ENCODE assay signal across 12 cellular contexts in genomic region chr17:58153046-58153445, GRCh38. TPM values are rescaled to one million over a fixed set of nuclear protein-coding genes. Genes with fewer than 3 reads are reported as not detected.
DNase-seq lines count a peak whose midpoint lies in the region; ATAC-seq, FAIRE-seq and TF ChIP-seq lines count a peak whose summit lies in the region.
"Had no signal": no experiment of that assay in that cellular context is flagged by ENCODE, and none has a peak within 500 bp of the region (broad histone marks: within the 10 kb centered on the region; RNA-seq: fewer than 3 reads in every experiment).

No MANE protein-coding gene starts in this region.

- H3K36me3 Mint-ChIP-seq in activated CD8-positive, alpha-beta T cell treated with anti-CD3 and anti-CD28 coated beads for 36 hours (ENCODE audit: low read depth) = no peaks in the 10 kb centered on the region
- H3K36me3 Mint-ChIP-seq in stimulated activated naive B cell treated with anti-CD40 and anti-IgM and Interleukin-4, amounts not matched to agents 10 μg/mL and 1 μg/mL and 100 μg/mL, for 72 hours = no peaks in the 10 kb centered on the region

- no peak for FAIRE-seq in pancreas (lab: Jason Lieb, UNC)

- H3K9me3 Mint-ChIP-seq in activated CD8-positive, alpha-beta T cell treated with anti-CD3 and anti-CD28 coated beads for 36 hours = no peaks in the 10 kb centered on the region
- no peaks in the 10 kb centered on the region for H3K9me3 Mint-ChIP-seq in stimulated activated naive B cell treated with anti-CD40 and anti-IgM and Interleukin-4, amounts not matched to agents 10 μg/mL and 1 μg/mL and 100 μg/mL, for 72 hours

- TF ChIP-seq EP300 in gastroesophageal sphincter (IDR thresholded peaks at IDR 0.05) = no peak

- POLR2A ChIA-PET in activated CD8-positive, alpha-beta T cell treated with anti-CD3 and anti-CD28 coated beads for 36 hours (lab: Charles Lee) = interaction anchor here (0.5 kb wide), 1 partner anchor 1111 kb away, joined by 3 read pairs; no protein-coding TSS in a partner anchor

- H3K27ac ChIP-seq in gastroesophageal sphincter = no peak overlapping the region
- H3K27ac ChIP-seq in pancreas = no peak overlapping the region
- H3K27ac ChIP-seq: 22Rv1, SK-N-MC had no signal

- peak overlapping the region; percentile 77 for H3K27ac Mint-ChIP-seq in activated CD8-positive, alpha-beta T cell treated with anti-CD3 and anti-CD28 coated beads for 36 hours
- H3K27ac Mint-ChIP-seq in stimulated activated naive B cell treated with anti-CD40 and anti-IgM and Interleukin-4, amounts not matched to agents 10 μg/mL and 1 μg/mL and 100 μg/mL, for 72 hours = no peak overlapping the region

- peak; percentile 12 for DNase-seq in NK-92 treated with Interleukin-12 subunit alpha and Interleukin-12 subunit beta, amount 100 ng/mL, for 24 hours (lab: John Stamatoyannopoulos, UW)
- DNase-seq in NK-92 (lab: John Stamatoyannopoulos, UW; ENCODE audit: unreplicated experiment) = no peak
- peak; percentile 66 for DNase-seq in activated CD8-positive, alpha-beta T cell treated with anti-CD3 and anti-CD28 coated beads for 36 hours
- peak; percentile 19 for DNase-seq in stimulated activated naive CD4-positive, alpha-beta T cell treated with Interleukin-2 at 50 U/mL for 16 hours (lab: John Stamatoyannopoulos, UW)
- DNase-seq in islet precursor cell = no peak
- no peak for DNase-seq in pancreas
- no peak for DNase-seq in stimulated activated naive B cell treated with anti-CD40 and anti-IgM and Interleukin-4, amounts not matched to agents 10 μg/mL and 1 μg/mL and 100 μg/mL, for 72 hours
- DNase-seq: NCI-H2081 had no signal

- CTCF ChIA-PET in activated CD8-positive, alpha-beta T cell treated with anti-CD3 and anti-CD28 coated beads for 36 hours (lab: Charles Lee) = interaction anchor here (0.6 to 4.6 kb wide), 5 partner anchors 12 to 113 kb away, joined by 3 to 25 read pairs (median 4); no protein-coding TSS in a partner anchor

- WGBS in gastroesophageal sphincter (ENCODE audit: low coverage in 1 of 2), 2 donors = 14 to 61% methylated on average over 1 to 2 of the region's 2 CpGs
- 61 to 64% methylated on average over 2 of the region's 2 CpGs for WGBS in pancreas, 2 donors

- H3K4me3 Mint-ChIP-seq in activated CD8-positive, alpha-beta T cell treated with anti-CD3 and anti-CD28 coated beads for 36 hours = peak overlapping the region; percentile 22
- H3K4me3 Mint-ChIP-seq in stimulated activated naive B cell treated with anti-CD40 and anti-IgM and Interleukin-4, amounts not matched to agents 10 μg/mL and 1 μg/mL and 100 μg/mL, for 72 hours = no peak overlapping the region

- TF ChIP-seq POLR2A in gastroesophageal sphincter (IDR thresholded peaks at IDR 0.05) = no peak

- intact Hi-C loops in activated CD8-positive, alpha-beta T cell treated with anti-CD3 and anti-CD28 coated beads for 36 hours (cut with micrococcal nuclease) = no loop called here
- intact Hi-C loops in pancreas (cut with DNase I) = no loop called here

- peak; percentile 54 for ATAC-seq in activated CD8-positive, alpha-beta T cell treated with anti-CD3 and anti-CD28 coated beads for 36 hours
- peak; percentile 55 for ATAC-seq in gastroesophageal sphincter
- no peak for ATAC-seq in pancreas
- ATAC-seq in stimulated activated naive B cell treated with anti-CD40 and anti-IgM and Interleukin-4, amounts not matched to agents 10 μg/mL and 1 μg/mL and 100 μg/mL, for 72 hours (replicated peaks) = no peak

- H3K4me1 ChIP-seq in gastroesophageal sphincter (peaks cover 0 to 13% (median 0%) of the 10 kb centered on the region in 3 donors), pancreas (no peaks in the 10 kb centered on the region)

- H3K27me3 Mint-ChIP-seq in activated CD8-positive, alpha-beta T cell treated with anti-CD3 and anti-CD28 coated beads for 36 hours = no peaks in the 10 kb centered on the region
- peaks cover 42 to 47% of the 10 kb centered on the region in 2 donors for H3K27me3 Mint-ChIP-seq in stimulated activated naive B cell treated with anti-CD40 and anti-IgM and Interleukin-4, amounts not matched to agents 10 μg/mL and 1 μg/mL and 100 μg/mL, for 72 hours

- H3K27me3 ChIP-seq in gastroesophageal sphincter (peaks cover 73% of the 10 kb centered on the region), pancreas (peaks cover 0 to 18% (median 2%) of the 10 kb centered on the region in 4 donors)

- no peak for TF ChIP-seq CTCF in activated CD8-positive, alpha-beta T cell treated with anti-CD3 and anti-CD28 coated beads for 36 hours (IDR thresholded peaks at IDR 0.05)
- TF ChIP-seq CTCF in gastroesophageal sphincter (IDR thresholded peaks at IDR 0.05) (no peak), pancreas (IDR thresholded peaks at IDR 0.05) (no peak)

- H3K36me3 ChIP-seq in gastroesophageal sphincter = no peaks in the 10 kb centered on the region
- no peaks in the 10 kb centered on the region for H3K36me3 ChIP-seq in pancreas

- H3K4me1 Mint-ChIP-seq in activated CD8-positive, alpha-beta T cell treated with anti-CD3 and anti-CD28 coated beads for 36 hours (ENCODE audit: low read depth) = peaks cover 49% of the 10 kb centered on the region
- H3K4me1 Mint-ChIP-seq in stimulated activated naive B cell treated with anti-CD40 and anti-IgM and Interleukin-4, amounts not matched to agents 10 μg/mL and 1 μg/mL and 100 μg/mL, for 72 hours = peaks cover 7 to 20% of the 10 kb centered on the region in 2 donors

- H3K4me3 ChIP-seq in gastroesophageal sphincter = no peak overlapping the region
- H3K4me3 ChIP-seq in pancreas = no peak overlapping the region
- H3K4me3 ChIP-seq: SK-N-MC had no signal

- no peaks in the 10 kb centered on the region for H3K9me3 ChIP-seq in gastroesophageal sphincter
- no peaks in the 10 kb centered on the region for H3K9me3 ChIP-seq in pancreas

RNA-seq across cellular contexts. Expression of gene OR4D1, which starts 4.9 kb away (rescaled TPM):
- total RNA-seq in activated CD8-positive, alpha-beta T cell treated with anti-CD3 and anti-CD28 coated beads for 36 hours = under 1 TPM; 0.22 to 0.25 TPM
- total RNA-seq in gastroesophageal sphincter (not detected), pancreas (not detected)
- polyA plus RNA-seq in pancreas = not detected

RNA-seq across cellular contexts. Expression of gene OR4D2, which starts 13.7 kb away (rescaled TPM):
- not detected for total RNA-seq in activated CD8-positive, alpha-beta T cell treated with anti-CD3 and anti-CD28 coated beads for 36 hours
- total RNA-seq in gastroesophageal sphincter (not detected), pancreas (not detected)
- not detected for polyA plus RNA-seq in pancreas
- total RNA-seq: cerebellum had no signal

RNA-seq across cellular contexts. Expression of gene EPX, which starts 39.5 kb away (rescaled TPM):
- not detected for total RNA-seq in activated CD8-positive, alpha-beta T cell treated with anti-CD3 and anti-CD28 coated beads for 36 hours
- not detected for total RNA-seq in gastroesophageal sphincter
- total RNA-seq in pancreas = not detected
- not detected for polyA plus RNA-seq in pancreas

Comparison
In these comparisons a context has a peak if more than half of its experiments do, and no peak if none do; other contexts are left out.
1. DNase-seq: peak in NK-92 treated with Interleukin-12 subunit alpha and Interleukin-12 subunit beta, amount 100 ng/mL, for 24 hours (single experiment), activated CD8-positive, alpha-beta T cell treated with anti-CD3 and anti-CD28 coated beads for 36 hours (single experiment) and stimulated activated naive CD4-positive, alpha-beta T cell treated with Interleukin-2 at 50 U/mL for 16 hours (single experiment); none in NK-92 (single experiment), islet precursor cell (single experiment), pancreas (0 of 6) and stimulated activated naive B cell treated with anti-CD40 and anti-IgM and Interleukin-4, amounts not matched to agents 10 μg/mL and 1 μg/mL and 100 μg/mL, for 72 hours (single experiment).
2. ATAC-seq: peak in activated CD8-positive, alpha-beta T cell treated with anti-CD3 and anti-CD28 coated beads for 36 hours (single experiment) and gastroesophageal sphincter (single experiment); none in pancreas (0 of 4) and stimulated activated naive B cell treated with anti-CD40 and anti-IgM and Interleukin-4, amounts not matched to agents 10 μg/mL and 1 μg/mL and 100 μg/mL, for 72 hours (0 of 2).